Comparison of ENCODE assay signal across 16 cellular contexts in the genomic region with DNA sequence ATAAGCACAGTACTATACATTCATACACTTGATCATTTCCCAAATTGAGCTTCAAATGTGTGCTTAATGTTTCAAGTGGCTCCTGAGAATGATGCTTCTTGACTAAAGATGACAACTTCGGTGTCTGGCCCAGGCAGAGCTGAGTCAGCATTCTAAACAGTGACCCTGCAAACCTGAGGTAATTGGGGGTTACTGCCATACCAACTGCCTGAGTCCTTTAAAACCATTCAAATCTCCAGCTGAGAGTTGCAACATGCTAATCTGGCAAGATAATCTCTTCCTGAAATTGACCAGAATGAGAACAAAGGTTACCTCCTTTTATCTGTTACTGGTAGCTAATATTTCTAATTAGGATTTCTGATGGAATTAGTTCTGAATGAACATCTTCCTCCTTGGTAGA. TPM values are rescaled to one million over a fixed set of nuclear protein-coding genes. Genes with fewer than 3 reads are reported as not detected.
DNase-seq lines count a peak whose midpoint lies in the region; ATAC-seq, FAIRE-seq and TF ChIP-seq lines count a peak whose summit lies in the region.
"Had no signal": no experiment of that assay in that cellular context is flagged by ENCODE, and none has a peak within 500 bp of the region (broad histone marks: within the 10 kb centered on the region; RNA-seq: fewer than 3 reads in every experiment).

No MANE protein-coding gene starts in this region.

- H3K27me3 Mint-ChIP-seq in activated B cell treated with CpG ODN at 0.5 μM for 24 hours: no peaks in the 10 kb centered on the region

- peak; percentile 4 for FAIRE-seq in GM19239 (lab: Jason Lieb, UNC)
- FAIRE-seq: urothelium cell line had no signal

- intact Hi-C loops in activated B cell treated with CpG ODN at 0.5 μM for 24 hours (cut with micrococcal nuclease): loop anchor here (1.0 to 10.0 kb wide), 3 partner anchors 166 to 1204 kb away; a partner anchor contains a TSS

- ATAC-seq in activated B cell treated with CpG ODN at 0.5 μM for 24 hours (ENCODE audit: low read depth): no peak
- no peak for ATAC-seq in HG03571 (IDR thresholded peaks at IDR 0.05; ENCODE audit: unreplicated experiment)
- ATAC-seq: activated CD8-positive, alpha-beta memory T cell treated with anti-CD3 and anti-CD28 coated beads, Interleukin-2, amount 10 ng/mL, durations not matched to agents 7 days and 5 days; body of pancreas had no signal

- peaks cover 95% of the 10 kb centered on the region for H3K4me1 Mint-ChIP-seq in activated B cell treated with CpG ODN at 0.5 μM for 24 hours

- peaks cover 47% of the 10 kb centered on the region for H3K36me3 Mint-ChIP-seq in activated B cell treated with CpG ODN at 0.5 μM for 24 hours (ENCODE audit: low read depth)

- DNase-seq in NCI-H1417 (lab: John Stamatoyannopoulos, UW) (peak in 2 of 3 experiments; percentile 2 to 57), NCI-H1417 treated with DMSO at 0.1 percent for 48 hours (lab: John Stamatoyannopoulos, UW) (no peak), GM19239 (ENCODE audit: insufficient read length, low spot score) (no peak), activated B cell treated with CpG ODN at 0.5 μM for 24 hours (no peak), kidney tubule cell (ENCODE audit: low spot score) (peak; percentile 31), NCI-H1436 (lab: John Stamatoyannopoulos, UW) (no peak), pons (ENCODE audit: low spot score) (no peak)
- DNase-seq: activated CD8-positive, alpha-beta memory T cell treated with anti-CD3 and anti-CD28 coated beads, Interleukin-2, amount 10 ng/mL, durations not matched to agents 7 days and 5 days; body of pancreas; Calu3; glutamatergic neuron; left ventricle myocardium inferior; NK-92 treated with Interleukin-12 subunit alpha and Interleukin-12 subunit beta, amount 100 ng/mL, for 24 hours had no signal

- POLR2A ChIA-PET in activated B cell treated with CpG ODN at 0.5 μM for 24 hours (lab: Charles Lee): interaction anchor here (0.9 to 6.5 kb wide), 12 partner anchors 7 to 459 kb away, joined by 3 to 99 read pairs (median 4); a partner anchor contains a TSS

- no peak overlapping the region for H3K4me3 Mint-ChIP-seq in activated B cell treated with CpG ODN at 0.5 μM for 24 hours
- H3K4me3 Mint-ChIP-seq: activated CD8-positive, alpha-beta memory T cell treated with anti-CD3 and anti-CD28 coated beads, Interleukin-2, amount 10 ng/mL, durations not matched to agents 7 days and 5 days; neural crest cell had no signal

- H3K9me3 Mint-ChIP-seq in activated B cell treated with CpG ODN at 0.5 μM for 24 hours: no peaks in the 10 kb centered on the region

- no peak for TF ChIP-seq CTCF in activated B cell treated with CpG ODN at 0.5 μM for 24 hours (IDR thresholded peaks at IDR 0.05)

- CTCF ChIA-PET in activated B cell treated with CpG ODN at 0.5 μM for 24 hours (lab: Charles Lee): interaction anchor here (0.9 to 8.1 kb wide), 8 partner anchors 14 to 347 kb away, joined by 3 to 88 read pairs (median 13); no protein-coding TSS in a partner anchor

- peak overlapping the region; percentile 15 for H3K27ac Mint-ChIP-seq in activated B cell treated with CpG ODN at 0.5 μM for 24 hours
- H3K27ac Mint-ChIP-seq: activated CD8-positive, alpha-beta memory T cell treated with anti-CD3 and anti-CD28 coated beads, Interleukin-2, amount 10 ng/mL, durations not matched to agents 7 days and 5 days had no signal

RNA-seq across cellular contexts. Expression of a gene that starts 8.2 kb away (rescaled TPM):
- 79.6 and 90.4 TPM in 2 replicates for total RNA-seq in activated B cell treated with CpG ODN at 0.5 μM for 24 hours

Comparison
In these comparisons a context has a peak if more than half of its experiments do, and no peak if none do; other contexts are left out.
1. DNase-seq: peak in NCI-H1417 (2 of 3) and kidney tubule cell (single experiment); none in NCI-H1417 treated with DMSO at 0.1 percent for 48 hours (single experiment), GM19239 (single experiment), activated B cell treated with CpG ODN at 0.5 μM for 24 hours (single experiment), NCI-H1436 (single experiment) and pons (single experiment).